ENCODE assay signal across 1 cellular context in genomic region chr3:153284282-153284938, GRCh38.
A peak's percentile ranks its signal among the peaks of the same experiment; 100 is the strongest.
TF ChIP-seq lines count a peak whose summit lies in the region.

No MANE protein-coding gene starts in this region.

TF ChIP-seq in K562, 482 proteins besides CTCF, POLR2A, EP300 and RAD21 (continued from another document and continues in another):
- TF ChIP-seq ZBTB34 (CRISPR knock-in tag; IDR thresholded peaks at IDR 0.05) (no peak), NFIC (IDR thresholded peaks at IDR 0.05) (no peak), TCFL5 (CRISPR knock-in tag; conservative IDR thresholded peaks at IDR 0.05) (no peak), ZNF253 (CRISPR knock-in tag; conservative IDR thresholded peaks at IDR 0.05) (no peak), MLX (CRISPR knock-in tag; conservative IDR thresholded peaks at IDR 0.05) (no peak), JUND (IDR thresholded peaks at IDR 0.05; ENCODE audit: borderline replicate concordance, low read depth, low read length) (peak; percentile 68; the same call in 1 of the 2 replicates), JUND (tag; IDR thresholded peaks at IDR 0.05; ENCODE audit: borderline replicate concordance, low read depth, low read length) (peak; percentile 67; the same call in 2 of the 3 replicates), BCOR (IDR thresholded peaks at IDR 0.05) (no peak), IFI16 (CRISPR knock-in tag; IDR thresholded peaks at IDR 0.05) (no peak), BCL6 (CRISPR knock-in tag; IDR thresholded peaks at IDR 0.05) (no peak), ARID3A (IDR thresholded peaks at IDR 0.05; ENCODE audit: borderline replicate concordance, low read depth, low read length) (no peak), HDGF (IDR thresholded peaks at IDR 0.05) (no peak), ZNF354B (CRISPR knock-in tag; IDR thresholded peaks at IDR 0.05) (no peak), MXD1 (CRISPR knock-in tag; IDR thresholded peaks at IDR 0.05; ENCODE audit: borderline replicate concordance, poor library complexity, severe bottlenecking) (no peak), LCOR (CRISPR knock-in tag; IDR thresholded peaks at IDR 0.05) (no peak), PREB (CRISPR knock-in tag; IDR thresholded peaks at IDR 0.05) (no peak), ZC3H11A (IDR thresholded peaks at IDR 0.05; ENCODE audit: low read depth, low read length) (no peak), POLR2H (tag; IDR thresholded peaks at IDR 0.05; ENCODE audit: low read depth) (peak; percentile 63), ZBTB33 (CRISPR knock-in tag; IDR thresholded peaks at IDR 0.05) (no peak), PHF20 (IDR thresholded peaks at IDR 0.05; ENCODE audit: partially characterized antibody) (no peak), ZNF766 (CRISPR knock-in tag; conservative IDR thresholded peaks at IDR 0.05) (peak; percentile 67; the same call in 1 of the 2 replicates), KLF13 (tag; IDR thresholded peaks at IDR 0.05; ENCODE audit: borderline replicate concordance, low read depth) (no peak), L3MBTL2 (IDR thresholded peaks at IDR 0.05) (peak; percentile 79), TRIM24 (IDR thresholded peaks at IDR 0.05) (peak; percentile 50 to 64; a peak in 2 of 4 replicates), PRMT5 (CRISPR knock-in tag; IDR thresholded peaks at IDR 0.05) (no peak), ZNF512 (tag; IDR thresholded peaks at IDR 0.05) (no peak), E2F3 (CRISPR knock-in tag; IDR thresholded peaks at IDR 0.05) (no peak), FUS (optimal IDR thresholded peaks at IDR 0.05; ENCODE audit: low read depth, low read length) (no peak), MNT (conservative IDR thresholded peaks at IDR 0.05) (peak in 1 of 2 experiments; percentile 54; a peak in 2 of 4 replicates), ZFP1 (CRISPR knock-in tag; IDR thresholded peaks at IDR 0.05) (no peak), ARID2 (IDR thresholded peaks at IDR 0.05) (no peak), PTRF (tag; IDR thresholded peaks at IDR 0.05) (no peak), SMARCB1 (IDR thresholded peaks at IDR 0.05; ENCODE audit: insufficient read length, low read depth) (no peak), GTF2F1 (IDR thresholded peaks at IDR 0.05; ENCODE audit: low read depth, low read length) (no peak), MYNN (IDR thresholded peaks at IDR 0.05) (no peak), MYNN (CRISPR knock-in tag; IDR thresholded peaks at IDR 0.05) (no peak), NFATC3 (IDR thresholded peaks at IDR 0.05) (0 out of 2 replicates have a peak, but pooled peaks have one; percentile 27), SIRT6 (IDR thresholded peaks at IDR 0.05; ENCODE audit: low read depth, low read length) (no peak), ZNF274 (IDR thresholded peaks at IDR 0.05; ENCODE audit: borderline replicate concordance, low read depth, low read length) (no peak), IRF9 (tag; IDR thresholded peaks at IDR 0.05) (peak; percentile 45; the same call in 1 of the 2 replicates), HMBOX1 (IDR thresholded peaks at IDR 0.05) (peak; percentile 53), STAT5B (CRISPR knock-in tag; IDR thresholded peaks at IDR 0.05) (no peak), ADNP (tag; IDR thresholded peaks at IDR 0.05) (no peak), MYC (IDR thresholded peaks at IDR 0.05; ENCODE audit: low read depth, low read length) (peak; percentile 97), MYC (CRISPR knock-in tag; IDR thresholded peaks at IDR 0.05; ENCODE audit: borderline replicate concordance, low read depth) (no peak), NRF1 (conservative IDR thresholded peaks at IDR 0.05 in 1 of 2, IDR thresholded peaks at IDR 0.05 in 1 of 2) (peak in 1 of 2 experiments; percentile 21; a peak in 1 of 4 replicates), ZNF77 (CRISPR knock-in tag; IDR thresholded peaks at IDR 0.05) (no peak), CTBP1 (IDR thresholded peaks at IDR 0.05; ENCODE audit: borderline replicate concordance) (peak; percentile 65), NR1H2 (CRISPR knock-in tag; IDR thresholded peaks at IDR 0.05) (no peak), RNF2 (IDR thresholded peaks at IDR 0.05) (0 out of 2 replicates have a peak, but pooled peaks have one; percentile 47), BRD4 (IDR thresholded peaks at IDR 0.05) (0 out of 2 replicates have a peak, but pooled peaks have one; percentile 44), ESRRA (IDR thresholded peaks at IDR 0.05; ENCODE audit: borderline replicate concordance, low read depth) (no peak), ZBTB9 (CRISPR knock-in tag; IDR thresholded peaks at IDR 0.05) (no peak), NR2C2 (CRISPR knock-in tag; IDR thresholded peaks at IDR 0.05) (no peak), NR2C2 (tag; IDR thresholded peaks at IDR 0.05) (peak; percentile 63), THAP7 (CRISPR knock-in tag; IDR thresholded peaks at IDR 0.05) (no peak), BACH1 (tag; IDR thresholded peaks at IDR 0.05) (peak; percentile 53; the same call in 1 of the 2 replicates), EGR1 (conservative IDR thresholded peaks at IDR 0.05) (0 out of 2 replicates have a peak, but pooled peaks have one; percentile 17)
